ENCODE assay signal across 8 cellular contexts in genomic region chr11:63916837-63917684, GRCh38. TPM values are rescaled to one million over a fixed set of nuclear protein-coding genes. Genes with fewer than 3 reads are reported as not detected.
A peak's percentile ranks its signal among the peaks of the same experiment; 100 is the strongest.
DNase-seq lines count a peak whose midpoint lies in the region; ATAC-seq and TF ChIP-seq lines count a peak whose summit lies in the region.

Gene RCOR2, minus strand, starts transcription at chr11:63917164. Its CDS starts 708 bp downstream, at chr11:63916456.

- TF ChIP-seq CTCF in 22Rv1 (IDR thresholded peaks at IDR 0.05): no peak
- TF ChIP-seq CTCF in brain microvascular endothelial cell (IDR thresholded peaks at IDR 0.05; ENCODE audit: low read depth, low read length, missing control alignments): no peak
- TF ChIP-seq CTCF in sigmoid colon (IDR thresholded peaks at IDR 0.05): no peak

- peaks cover 2 to 58% (median 54%) of the 10 kb centered on the region in 4 donors for H3K4me1 ChIP-seq in sigmoid colon

- H3K9me3 ChIP-seq in sigmoid colon: no peaks in the 10 kb centered on the region

- intact Hi-C loops in sigmoid colon (cut with DNase I): no loop called here

- DNase-seq in NCI-H1694 treated with DMSO at 0.1 percent for 48 hours (lab: John Stamatoyannopoulos, UW): peak; percentile 64
- peak; percentile 35 for DNase-seq in T1000 (lab: John Stamatoyannopoulos, UW)
- peak; percentile 45 for DNase-seq in brain microvascular endothelial cell
- DNase-seq in sigmoid colon: peak; percentile 91

- 0 to 1% methylated on average over 85 of the region's 85 CpGs for WGBS in sigmoid colon, 2 donors

- H3K4me3 ChIP-seq in brain microvascular endothelial cell (ENCODE audit: low read depth, low read length) (peak within 1 kb of the TSS; percentile 50), iPS-11a (ENCODE audit: low read depth, low read length) (peak within 1 kb of the TSS; percentile 66), sigmoid colon (peak within 1 kb of the TSS; percentile 23 to 58 (median 51))

- H3K27ac ChIP-seq in 22Rv1 (peak within 1 kb of the TSS; percentile 95), brain microvascular endothelial cell (no peak within 1 kb of the TSS), sigmoid colon (peak within 1 kb of the TSS; percentile 79 to 92 (median 84))

- in situ Hi-C loops in brain microvascular endothelial cell (cut with HindIII; ENCODE audit: low pct_ligation_motif_present, low sequenced_read_pairs): no loop called here

- H3K27me3 ChIP-seq in brain microvascular endothelial cell (replicated peaks): no peaks in the 10 kb centered on the region
- no peaks in the 10 kb centered on the region for H3K27me3 ChIP-seq in sigmoid colon

- TF ChIP-seq EP300 in sigmoid colon (IDR thresholded peaks at IDR 0.05): no peak

- TF ChIP-seq POLR2A in sigmoid colon (IDR thresholded peaks at IDR 0.05): no peak

- ATAC-seq in GM18868 (IDR thresholded peaks at IDR 0.05; ENCODE audit: unreplicated experiment): peak; percentile 45
- ATAC-seq in GM18907 (IDR thresholded peaks at IDR 0.05; ENCODE audit: unreplicated experiment): no peak

- no peaks in the 10 kb centered on the region for H3K36me3 ChIP-seq in brain microvascular endothelial cell (replicated peaks)
- H3K36me3 ChIP-seq in sigmoid colon: no peaks in the 10 kb centered on the region

RNA-seq across cellular contexts. Expression of gene RCOR2, which starts in this region (rescaled TPM):
- under 1 TPM; 0.49 to 0.83 (median 0.70) TPM for total RNA-seq in sigmoid colon
- 1 to 10 TPM in 1 of 3 donors, under 1 TPM in 2; 0.60 to 2.4 (median 0.69) TPM for polyA plus RNA-seq in sigmoid colon

Comparison
In these comparisons a context has a peak if more than half of its experiments do, and no peak if none do; other contexts are left out.
1. DNase-seq: peak in every context shown above with its lines; median percentile 91 in sigmoid colon; 64 in NCI-H1694 treated with DMSO at 0.1 percent for 48 hours; 45 in brain microvascular endothelial cell; 35 in T1000.